Comparison of ENCODE assay signal across 17 cellular contexts in genomic region chr10:64071218-64071617, GRCh38.
"Had no signal": no experiment of that assay in that cellular context is flagged by ENCODE, and none has a peak within 500 bp of the region (broad histone marks: within the 10 kb centered on the region; RNA-seq: fewer than 3 reads in every experiment).

No MANE protein-coding gene starts in this region.

- H3K4me3 ChIP-seq: esophagus muscularis mucosa, lung, right atrium auricular region, skin epidermis, testis, upper lobe of right lung had no signal

- ATAC-seq: activated CD4-positive, alpha-beta T cell treated with anti-CD3 and anti-CD28 coated beads for 36 hours; activated T-helper 17 cell treated with anti-CD3 and anti-CD28 coated beads, Interleukin-2, amount 50 U/mL, for 72 hours; left colon; upper lobe of right lung had no signal

- H3K4me1 ChIP-seq: upper lobe of right lung had no signal

- H3K27ac ChIP-seq: esophagus muscularis mucosa, right atrium auricular region, skin epidermis, testis, upper lobe of right lung had no signal

- H3K27me3 ChIP-seq: esophagus muscularis mucosa, right atrium auricular region, testis, upper lobe of right lung had no signal

- DNase-seq: activated CD4-positive, alpha-beta T cell treated with anti-CD3 and anti-CD28 coated beads for 36 hours; activated CD4-positive, alpha-beta T cell treated with anti-CD3 and anti-CD28 coated beads, Interleukin-2, amount 50 U/mL, for 48 hours; activated naive CD4-positive, alpha-beta T cell; activated naive CD8-positive, alpha-beta T cell treated with anti-CD3 and anti-CD28 coated beads for 36 hours; amygdala; effector memory CD4-positive, alpha-beta T cell; hypothalamus; islet precursor cell; left colon; occipital lobe; testis; upper lobe of right lung had no signal

- H3K9me3 ChIP-seq: esophagus muscularis mucosa, right atrium auricular region, testis, upper lobe of right lung had no signal

- H3K36me3 ChIP-seq: esophagus muscularis mucosa, right atrium auricular region, upper lobe of right lung had no signal
